ENCODE assay signal across 25 cellular contexts in genomic region chr16:2766430-2767139, GRCh38. TPM values are rescaled to one million over a fixed set of nuclear protein-coding genes. Genes with fewer than 3 reads are reported as not detected.
DNase-seq lines count a peak whose midpoint lies in the region; ATAC-seq, FAIRE-seq and TF ChIP-seq lines count a peak whose summit lies in the region.
"Had no signal": no experiment of that assay in that cellular context is flagged by ENCODE, and none has a peak within 500 bp of the region (broad histone marks: within the 10 kb centered on the region; RNA-seq: fewer than 3 reads in every experiment).

No MANE protein-coding gene starts in this region.

- FAIRE-seq in astrocyte (lab: Jason Lieb, UNC): no peak
- FAIRE-seq: D721Med, H1 had no signal

- no peaks in the 10 kb centered on the region for H3K9me3 Mint-ChIP-seq in activated CD4-positive, alpha-beta T cell treated with anti-CD3 and anti-CD28 coated beads, Interleukin-2, amount 10 ng/mL, durations not matched to agents 24 days and 14 days
- H3K9me3 Mint-ChIP-seq in activated CD4-positive, alpha-beta T cell treated with anti-CD3 and anti-CD28 coated beads, Interleukin-2, amount 10 ng/mL, durations not matched to agents 7 days and 5 days: no peaks in the 10 kb centered on the region
- peaks cover 8% of the 10 kb centered on the region for H3K9me3 Mint-ChIP-seq in Calu3 (ENCODE audit: low read depth, unreplicated experiment)
- peaks cover 2% of the 10 kb centered on the region for H3K9me3 Mint-ChIP-seq in astrocyte (ENCODE audit: unreplicated experiment)
- peaks cover 0 to 20% (median 0%) of the 10 kb centered on the region in 11 donors for H3K9me3 Mint-ChIP-seq in naive thymus-derived CD4-positive, alpha-beta T cell
- H3K9me3 Mint-ChIP-seq: activated B cell treated with CpG ODN at 0.5 μM for 24 hours had no signal

- peak overlapping the region; percentile 34 for H3K27ac Mint-ChIP-seq in activated CD4-positive, alpha-beta T cell treated with anti-CD3 and anti-CD28 coated beads, Interleukin-2, amount 10 ng/mL, durations not matched to agents 24 days and 14 days
- no peak overlapping the region for H3K27ac Mint-ChIP-seq in activated CD4-positive, alpha-beta T cell treated with anti-CD3 and anti-CD28 coated beads, Interleukin-2, amount 10 ng/mL, durations not matched to agents 7 days and 5 days
- peak overlapping the region; percentile 64 for H3K27ac Mint-ChIP-seq in Calu3 (ENCODE audit: unreplicated experiment)
- H3K27ac Mint-ChIP-seq in astrocyte (ENCODE audit: unreplicated experiment): peak overlapping the region; percentile 20
- peak overlapping the region in 6 of 9 donors; percentile 20 to 71 (median 54) for H3K27ac Mint-ChIP-seq in naive thymus-derived CD4-positive, alpha-beta T cell
- H3K27ac Mint-ChIP-seq: activated B cell treated with CpG ODN at 0.5 μM for 24 hours; activated CD8-positive, alpha-beta T cell treated with anti-CD3 and anti-CD28 coated beads, Interleukin-2, amount 10 ng/mL, durations not matched to agents 7 days and 5 days had no signal

- no peaks in the 10 kb centered on the region for H3K27me3 ChIP-seq in astrocyte (ENCODE audit: insufficient read depth, low read length)
- H3K27me3 ChIP-seq in naive thymus-derived CD4-positive, alpha-beta T cell (ENCODE audit: control insufficient read depth in 2 of 2, insufficient read depth in 2 of 2, low read length in 2 of 2): no peaks in the 10 kb centered on the region
- no peaks in the 10 kb centered on the region for H3K27me3 ChIP-seq in gastroesophageal sphincter
- H3K27me3 ChIP-seq: esophagus squamous epithelium, SJSA1, upper lobe of left lung had no signal

- peaks cover 100% of the 10 kb centered on the region for H4K20me1 ChIP-seq in astrocyte (ENCODE audit: insufficient read depth, low read length)

- DNase-seq in activated CD4-positive, alpha-beta T cell treated with anti-CD3 and anti-CD28 coated beads, Interleukin-2, amount 10 ng/mL, durations not matched to agents 24 days and 14 days: no peak
- no peak for DNase-seq in activated CD4-positive, alpha-beta T cell treated with anti-CD3 and anti-CD28 coated beads, Interleukin-2, amount 10 ng/mL, durations not matched to agents 7 days and 5 days
- DNase-seq in Calu3 (no peak), astrocyte (ENCODE audit: low read depth) (no peak), NCI-H82 treated with DMSO at 0.1 percent for 48 hours (lab: John Stamatoyannopoulos, UW; ENCODE audit: unreplicated experiment) (no peak)
- no peak for DNase-seq in naive thymus-derived CD4-positive, alpha-beta T cell
- DNase-seq: activated B cell treated with CpG ODN at 0.5 μM for 24 hours; activated CD8-positive, alpha-beta T cell treated with anti-CD3 and anti-CD28 coated beads, Interleukin-2, amount 10 ng/mL, durations not matched to agents 7 days and 5 days; AML-193; esophagus squamous epithelium; NCI-H1436; NCI-H2171 treated with DMSO at 0.1 percent for 48 hours; NCI-H774; PC-3; stimulated activated CD4-positive, alpha-beta T cell treated with anti-CD3 and anti-CD28 coated beads, Interleukin-2, amount 100 ng/mL, for 24 hours; T-helper 2 cell had no signal

- H3K4me1 ChIP-seq in astrocyte (ENCODE audit: insufficient read depth, low read length) (no peaks in the 10 kb centered on the region), gastroesophageal sphincter (peaks cover 0 to 41% (median 0%) of the 10 kb centered on the region in 3 donors)
- H3K4me1 ChIP-seq in naive thymus-derived CD4-positive, alpha-beta T cell (ENCODE audit: control insufficient read depth in 2 of 2, insufficient read depth in 2 of 2, low read length in 2 of 2): no peaks in the 10 kb centered on the region
- H3K4me1 ChIP-seq: SJSA1 had no signal

- H3K79me2 ChIP-seq in astrocyte (ENCODE audit: insufficient read depth, low read length): peaks cover 96% of the 10 kb centered on the region

- TF ChIP-seq EP300 in gastroesophageal sphincter (IDR thresholded peaks at IDR 0.05): no peak

- no peaks in the 10 kb centered on the region for H3K27me3 Mint-ChIP-seq in activated CD4-positive, alpha-beta T cell treated with anti-CD3 and anti-CD28 coated beads, Interleukin-2, amount 10 ng/mL, durations not matched to agents 24 days and 14 days
- no peaks in the 10 kb centered on the region for H3K27me3 Mint-ChIP-seq in activated CD4-positive, alpha-beta T cell treated with anti-CD3 and anti-CD28 coated beads, Interleukin-2, amount 10 ng/mL, durations not matched to agents 7 days and 5 days
- H3K27me3 Mint-ChIP-seq in Calu3 (ENCODE audit: unreplicated experiment) (no peaks in the 10 kb centered on the region), astrocyte (ENCODE audit: low read depth, unreplicated experiment) (no peaks in the 10 kb centered on the region)
- H3K27me3 Mint-ChIP-seq in naive thymus-derived CD4-positive, alpha-beta T cell: no peaks in the 10 kb centered on the region
- H3K27me3 Mint-ChIP-seq: activated B cell treated with CpG ODN at 0.5 μM for 24 hours had no signal

- no peak for ATAC-seq in naive thymus-derived CD4-positive, alpha-beta T cell
- ATAC-seq in esophagus mucosa: no peak
- ATAC-seq in gastroesophageal sphincter: no peak
- ATAC-seq: activated CD8-positive, alpha-beta T cell treated with anti-CD3 and anti-CD28 coated beads, Interleukin-2, amount 10 ng/mL, durations not matched to agents 7 days and 5 days; PC-3 had no signal

- no peak overlapping the region for H3K9ac ChIP-seq in astrocyte (ENCODE audit: low read length)

- H3K36me3 ChIP-seq in astrocyte (ENCODE audit: insufficient read depth, low read length) (peaks cover 88% of the 10 kb centered on the region), gastroesophageal sphincter (peaks cover 0 to 100% of the 10 kb centered on the region in 2 donors)
- peaks cover 64 to 100% (median 72%) of the 10 kb centered on the region in 3 experiments for H3K36me3 ChIP-seq in naive thymus-derived CD4-positive, alpha-beta T cell (ENCODE audit: control insufficient read depth in 2 of 3, insufficient read depth in 3 of 3, low read length in 3 of 3)

- H3K4me1 Mint-ChIP-seq in activated CD4-positive, alpha-beta T cell treated with anti-CD3 and anti-CD28 coated beads, Interleukin-2, amount 10 ng/mL, durations not matched to agents 24 days and 14 days: peaks cover 22% of the 10 kb centered on the region
- peaks cover 1% of the 10 kb centered on the region for H3K4me1 Mint-ChIP-seq in activated CD4-positive, alpha-beta T cell treated with anti-CD3 and anti-CD28 coated beads, Interleukin-2, amount 10 ng/mL, durations not matched to agents 7 days and 5 days
- H3K4me1 Mint-ChIP-seq in Calu3 (ENCODE audit: low read depth, unreplicated experiment) (peaks cover 35% of the 10 kb centered on the region), astrocyte (ENCODE audit: low read depth, unreplicated experiment) (peaks cover 12% of the 10 kb centered on the region)
- peaks cover 2 to 23% (median 15%) of the 10 kb centered on the region in 7 donors for H3K4me1 Mint-ChIP-seq in naive thymus-derived CD4-positive, alpha-beta T cell
- H3K4me1 Mint-ChIP-seq: activated B cell treated with CpG ODN at 0.5 μM for 24 hours had no signal

- no peak overlapping the region for H3K27ac ChIP-seq in astrocyte (ENCODE audit: low read depth, low read length)
- H3K27ac ChIP-seq in naive thymus-derived CD4-positive, alpha-beta T cell (ENCODE audit: low read depth, low read length): no peak overlapping the region
- H3K27ac ChIP-seq in gastroesophageal sphincter: no peak overlapping the region
- H3K27ac ChIP-seq: 22Rv1, SJSA1, upper lobe of left lung had no signal

- no peak for TF ChIP-seq POLR2A in gastroesophageal sphincter (IDR thresholded peaks at IDR 0.05)

- BruUV-seq in Calu3 (replicated peaks; lab: Mats Ljungman, UMichigan): no TSS peak

- POLR2A ChIA-PET in activated CD4-positive, alpha-beta T cell treated with anti-CD3 and anti-CD28 coated beads, Interleukin-2, amount 10 ng/mL, durations not matched to agents 7 days and 5 days (lab: Charles Lee): no interaction called here
- POLR2A ChIA-PET in naive thymus-derived CD4-positive, alpha-beta T cell (lab: Charles Lee): interaction anchor here (0.6 to 3.2 kb wide), 5 partner anchors 9 to 367 kb away, joined by 4 to 20 read pairs (median 5); partner anchors contain the start of genes ELOB and SRRM2

- CTCF ChIA-PET in activated CD4-positive, alpha-beta T cell treated with anti-CD3 and anti-CD28 coated beads, Interleukin-2, amount 10 ng/mL, durations not matched to agents 7 days and 5 days (lab: Charles Lee): no interaction called here
- CTCF ChIA-PET in Calu3 (lab: Charles Lee): no interaction called here
- CTCF ChIA-PET in naive thymus-derived CD4-positive, alpha-beta T cell (lab: Charles Lee): no interaction called here

- H3K4me3 ChIP-seq in astrocyte (ENCODE audit: insufficient read depth, low read depth, low read length) (no peak overlapping the region), gastroesophageal sphincter (no peak overlapping the region)
- H3K4me3 ChIP-seq in naive thymus-derived CD4-positive, alpha-beta T cell (ENCODE audit: low read length): no peak overlapping the region
- H3K4me3 ChIP-seq: esophagus squamous epithelium, SJSA1, upper lobe of left lung had no signal

- H3K4me2 ChIP-seq in astrocyte (ENCODE audit: low read length): no peak overlapping the region

- TF ChIP-seq CTCF in Calu3 (IDR thresholded peaks at IDR 0.05; ENCODE audit: unreplicated experiment): no peak
- no peak for TF ChIP-seq CTCF in astrocyte (IDR thresholded peaks at IDR 0.05; ENCODE audit: insufficient read depth, low read depth, low read length)
- TF ChIP-seq CTCF in gastroesophageal sphincter (IDR thresholded peaks at IDR 0.05): no peak

- 94% methylated on average over 37 of the region's 44 CpGs; no CpG with 5 or more reads in 1 of the 2 donors for WGBS in gastroesophageal sphincter (ENCODE audit: low coverage in 1 of 2), 2 donors

- H3K9me3 ChIP-seq in astrocyte (ENCODE audit: insufficient read depth, low read depth, low read length): peaks cover 2% of the 10 kb centered on the region
- no peaks in the 10 kb centered on the region for H3K9me3 ChIP-seq in naive thymus-derived CD4-positive, alpha-beta T cell (ENCODE audit: control insufficient read depth in 2 of 3, low read length in 3 of 3)
- H3K9me3 ChIP-seq in gastroesophageal sphincter: no peaks in the 10 kb centered on the region
- H3K9me3 ChIP-seq: esophagus squamous epithelium, SJSA1, upper lobe of left lung had no signal

- no peak overlapping the region for H2AFZ ChIP-seq in astrocyte (ENCODE audit: low read depth, low read length)

- intact Hi-C loops in activated CD4-positive, alpha-beta T cell treated with anti-CD3 and anti-CD28 coated beads, Interleukin-2, amount 10 ng/mL, durations not matched to agents 24 days and 14 days (cut with micrococcal nuclease): no loop called here
- intact Hi-C loops in Calu3 (cut with micrococcal nuclease; ENCODE audit: unreplicated experiment): no loop called here
- intact Hi-C loops in naive thymus-derived CD4-positive, alpha-beta T cell (cut with micrococcal nuclease): loop anchor here in 1 of 2 donors (1.0 kb wide), 1 partner anchor 11 kb away; no protein-coding TSS in a partner anchor

- peaks cover 90% of the 10 kb centered on the region for H3K36me3 Mint-ChIP-seq in activated CD4-positive, alpha-beta T cell treated with anti-CD3 and anti-CD28 coated beads, Interleukin-2, amount 10 ng/mL, durations not matched to agents 24 days and 14 days (ENCODE audit: low read depth)
- peaks cover 90% of the 10 kb centered on the region for H3K36me3 Mint-ChIP-seq in activated CD4-positive, alpha-beta T cell treated with anti-CD3 and anti-CD28 coated beads, Interleukin-2, amount 10 ng/mL, durations not matched to agents 7 days and 5 days (ENCODE audit: low read depth)
- H3K36me3 Mint-ChIP-seq in Calu3 (ENCODE audit: insufficient read depth, unreplicated experiment) (peaks cover 100% of the 10 kb centered on the region), astrocyte (ENCODE audit: low read depth, unreplicated experiment) (peaks cover 78% of the 10 kb centered on the region)
- peaks cover 13 to 78% (median 59%) of the 10 kb centered on the region in 5 donors for H3K36me3 Mint-ChIP-seq in naive thymus-derived CD4-positive, alpha-beta T cell

- no peak overlapping the region for H3K4me3 Mint-ChIP-seq in activated CD4-positive, alpha-beta T cell treated with anti-CD3 and anti-CD28 coated beads, Interleukin-2, amount 10 ng/mL, durations not matched to agents 24 days and 14 days
- H3K4me3 Mint-ChIP-seq in activated CD4-positive, alpha-beta T cell treated with anti-CD3 and anti-CD28 coated beads, Interleukin-2, amount 10 ng/mL, durations not matched to agents 7 days and 5 days: no peak overlapping the region
- H3K4me3 Mint-ChIP-seq in Calu3 (ENCODE audit: low read depth, unreplicated experiment): no peak overlapping the region
- H3K4me3 Mint-ChIP-seq in astrocyte (ENCODE audit: unreplicated experiment): no peak overlapping the region
- H3K4me3 Mint-ChIP-seq in naive thymus-derived CD4-positive, alpha-beta T cell: peak overlapping the region in 1 of 10 donors; percentile 21
- H3K4me3 Mint-ChIP-seq: activated B cell treated with CpG ODN at 0.5 μM for 24 hours; activated CD8-positive, alpha-beta T cell treated with anti-CD3 and anti-CD28 coated beads, Interleukin-2, amount 10 ng/mL, durations not matched to agents 7 days and 5 days had no signal

RNA-seq across cellular contexts. Expression of gene ELOB, which starts 10.5 kb away (rescaled TPM):
- 241 and 259 TPM in 2 replicates for total RNA-seq in activated CD4-positive, alpha-beta T cell treated with anti-CD3 and anti-CD28 coated beads, Interleukin-2, amount 10 ng/mL, durations not matched to agents 24 days and 14 days
- 100 to 1,000 TPM; 224 to 249 TPM for total RNA-seq in activated CD4-positive, alpha-beta T cell treated with anti-CD3 and anti-CD28 coated beads, Interleukin-2, amount 10 ng/mL, durations not matched to agents 7 days and 5 days
- total RNA-seq in Calu3 (2022): 269 TPM in 2 replicates
- 323 TPM in 2 replicates for total RNA-seq in astrocyte
- total RNA-seq in naive thymus-derived CD4-positive, alpha-beta T cell: 100 to 1,000 TPM in 2 of 5 experiments, 10 to 100 TPM in 3; 65.3 to 242 (median 99.3) TPM
- polyA plus RNA-seq in naive thymus-derived CD4-positive, alpha-beta T cell: 100 to 1,000 TPM; 136 to 252 TPM
- 310 TPM for total RNA-seq in esophagus mucosa
- 100 to 1,000 TPM; 216 to 269 (median 251) TPM for total RNA-seq in gastroesophageal sphincter

RNA-seq across cellular contexts. Expression of gene SRRM2, which starts 14.1 kb away (rescaled TPM):
- total RNA-seq in activated CD4-positive, alpha-beta T cell treated with anti-CD3 and anti-CD28 coated beads, Interleukin-2, amount 10 ng/mL, durations not matched to agents 24 days and 14 days: 635 and 680 TPM in 2 replicates
- 100 to 1,000 TPM; 512 to 565 TPM for total RNA-seq in activated CD4-positive, alpha-beta T cell treated with anti-CD3 and anti-CD28 coated beads, Interleukin-2, amount 10 ng/mL, durations not matched to agents 7 days and 5 days
- total RNA-seq in Calu3 (2022): 870 and 905 TPM in 2 replicates
- 387 and 409 TPM in 2 replicates for total RNA-seq in astrocyte
- 1,000 to 10,000 TPM in 4 of 5 experiments, 100 to 1,000 TPM in 1; 590 to 1,259 (median 1,020) TPM for total RNA-seq in naive thymus-derived CD4-positive, alpha-beta T cell
- 100 to 1,000 TPM in 1 of 2 donors, 10 to 100 TPM in 1; 52.1 to 119 TPM for polyA plus RNA-seq in naive thymus-derived CD4-positive, alpha-beta T cell
- 280 TPM for total RNA-seq in esophagus mucosa
- total RNA-seq in gastroesophageal sphincter: 100 to 1,000 TPM in 3 of 4 donors, 10 to 100 TPM in 1; 73.9 to 398 (median 255) TPM

RNA-seq across cellular contexts. Expression of gene PRSS33, which starts 20.8 kb away (rescaled TPM):
- total RNA-seq in activated CD4-positive, alpha-beta T cell treated with anti-CD3 and anti-CD28 coated beads, Interleukin-2, amount 10 ng/mL, durations not matched to agents 24 days and 14 days: not detected in 2 replicates
- not detected for total RNA-seq in activated CD4-positive, alpha-beta T cell treated with anti-CD3 and anti-CD28 coated beads, Interleukin-2, amount 10 ng/mL, durations not matched to agents 7 days and 5 days
- total RNA-seq in Calu3 (2022): 7.9 and 13.2 TPM in 2 replicates
- total RNA-seq in astrocyte: not detected in 2 replicates
- total RNA-seq in naive thymus-derived CD4-positive, alpha-beta T cell: under 1 TPM in 1 of 5 experiments, not detected in 4; 0.19 TPM
- polyA plus RNA-seq in naive thymus-derived CD4-positive, alpha-beta T cell: not detected
- total RNA-seq in esophagus mucosa: not detected
- not detected for total RNA-seq in gastroesophageal sphincter
- total RNA-seq: activated B cell treated with CpG ODN at 0.5 μM for 24 hours; activated CD8-positive, alpha-beta T cell treated with anti-CD3 and anti-CD28 coated beads, Interleukin-2, amount 10 ng/mL, durations not matched to agents 7 days and 5 days; esophagus squamous epithelium; glomerular endothelial cell; H1; lower leg skin; SJSA1 had no signal

RNA-seq across cellular contexts. Expression of gene PRSS41, which starts 31.7 kb away (rescaled TPM):
- total RNA-seq in activated CD4-positive, alpha-beta T cell treated with anti-CD3 and anti-CD28 coated beads, Interleukin-2, amount 10 ng/mL, durations not matched to agents 24 days and 14 days: not detected in 2 replicates
- not detected for total RNA-seq in activated CD4-positive, alpha-beta T cell treated with anti-CD3 and anti-CD28 coated beads, Interleukin-2, amount 10 ng/mL, durations not matched to agents 7 days and 5 days
- total RNA-seq in Calu3 (2022): not detected in 2 replicates
- not detected in 2 replicates for total RNA-seq in astrocyte
- total RNA-seq in naive thymus-derived CD4-positive, alpha-beta T cell: not detected
- not detected for polyA plus RNA-seq in naive thymus-derived CD4-positive, alpha-beta T cell
- not detected for total RNA-seq in esophagus mucosa
- total RNA-seq in gastroesophageal sphincter: not detected
- total RNA-seq: activated B cell treated with CpG ODN at 0.5 μM for 24 hours; activated CD8-positive, alpha-beta T cell treated with anti-CD3 and anti-CD28 coated beads, Interleukin-2, amount 10 ng/mL, durations not matched to agents 7 days and 5 days; esophagus squamous epithelium; glomerular endothelial cell; H1; lower leg skin; PC-3; SJSA1 had no signal
- polyA plus RNA-seq: H1 had no signal

RNA-seq across cellular contexts. Expression of gene PRSS27, which starts 46.6 kb away (rescaled TPM):
- total RNA-seq in activated CD4-positive, alpha-beta T cell treated with anti-CD3 and anti-CD28 coated beads, Interleukin-2, amount 10 ng/mL, durations not matched to agents 24 days and 14 days: 1.8 and 2.0 TPM in 2 replicates
- total RNA-seq in activated CD4-positive, alpha-beta T cell treated with anti-CD3 and anti-CD28 coated beads, Interleukin-2, amount 10 ng/mL, durations not matched to agents 7 days and 5 days: 1 to 10 TPM; 1.5 to 1.7 TPM
- total RNA-seq in Calu3 (2022) (2.0 and 2.4 TPM in 2 replicates), astrocyte (2.3 and 3.0 TPM in 2 replicates), esophagus mucosa (191 TPM), gastroesophageal sphincter (10 to 100 TPM in 1 of 4 donors, 1 to 10 TPM in 2, under 1 TPM in 1; 0.67 to 10.3 (median 2.4) TPM)
- total RNA-seq in naive thymus-derived CD4-positive, alpha-beta T cell: 1 to 10 TPM in 2 of 5 experiments, under 1 TPM in 3; 0.32 to 1.6 (median 0.98) TPM
- under 1 TPM in 1 of 2 donors, not detected in 1; 0.39 TPM for polyA plus RNA-seq in naive thymus-derived CD4-positive, alpha-beta T cell
